ENCODE assay signal across 8 cellular contexts in genomic region chr11:71080239-71081097, GRCh38.
A peak's percentile ranks its signal among the peaks of the same experiment; 100 is the strongest.
DNase-seq lines count a peak whose midpoint lies in the region; ATAC-seq and TF ChIP-seq lines count a peak whose summit lies in the region.

No MANE protein-coding gene starts in this region.

- peaks cover 0 to 9% (median 0%) of the 10 kb centered on the region in 3 donors for H3K9me3 ChIP-seq in gastroesophageal sphincter

- WGBS in gastroesophageal sphincter (ENCODE audit: low coverage in 1 of 2), 2 donors = 56 to 72% methylated on average over 8 to 13 of the region's 25 CpGs

- TF ChIP-seq CTCF in gastroesophageal sphincter (IDR thresholded peaks at IDR 0.05) = peak in 3 of 4 experiments; percentile 59 to 80 (median 75)

- no peaks in the 10 kb centered on the region for H3K36me3 ChIP-seq in gastroesophageal sphincter

- intact Hi-C loops in posterior cingulate gyrus (cut with DNase I) = no loop called here

- TF ChIP-seq EP300 in gastroesophageal sphincter (IDR thresholded peaks at IDR 0.05) = no peak

- H3K4me3 ChIP-seq in gastroesophageal sphincter = no peak overlapping the region

- POLR2A ChIA-PET in HEK293T (lab: Yijun Ruan, JAX) = no interaction called here

- H3K4me1 ChIP-seq in gastroesophageal sphincter = no peaks in the 10 kb centered on the region

- DNase-seq in CMK (ENCODE audit: low read depth) = peak; percentile 88
- DNase-seq in HEK293T (ENCODE audit: extremely low spot score) = peak; percentile 54
- peak; percentile 17 for DNase-seq in NCI-H446 treated with DMSO at 0.1 percent for 48 hours (lab: John Stamatoyannopoulos, UW)
- peak; percentile 6 to 41 (median 10) for DNase-seq in activated CD8-positive, alpha-beta memory T cell treated with anti-CD3 and anti-CD28 coated beads for 48 hours (ENCODE audit: low read depth in 2 of 3, low spot score in 2 of 3)
- DNase-seq in posterior cingulate gyrus = peak; percentile 55 to 95 (median 85)
- no peak for DNase-seq in epidermal melanocyte (ENCODE audit: insufficient read length, low spot score)

- peaks cover 3% of the 10 kb centered on the region for H3K27me3 ChIP-seq in gastroesophageal sphincter

- no peak for TF ChIP-seq POLR2A in gastroesophageal sphincter (IDR thresholded peaks at IDR 0.05)

- CTCF ChIA-PET in HEK293T (lab: Yijun Ruan, JAX) = no interaction called here

- no peak overlapping the region for H3K27ac ChIP-seq in gastroesophageal sphincter

- ATAC-seq in gastroesophageal sphincter (no peak), HG03469 (IDR thresholded peaks at IDR 0.05; ENCODE audit: unreplicated experiment) (no peak)

TF ChIP-seq in HEK293T, 16 proteins besides CTCF, POLR2A, EP300 and RAD21:
- no peak for TF ChIP-seq BHLHE40 (IDR thresholded peaks at IDR 0.05; ENCODE audit: borderline replicate concordance)
- TF ChIP-seq FOXK2 (IDR thresholded peaks at IDR 0.05) = no peak
- TF ChIP-seq SP1 (IDR thresholded peaks at IDR 0.05) = no peak
- no peak for TF ChIP-seq SUZ12 (IDR thresholded peaks at IDR 0.05)
- TF ChIP-seq FOXA1 (IDR thresholded peaks at IDR 0.05) = no peak
